In the genomic region with DNA sequence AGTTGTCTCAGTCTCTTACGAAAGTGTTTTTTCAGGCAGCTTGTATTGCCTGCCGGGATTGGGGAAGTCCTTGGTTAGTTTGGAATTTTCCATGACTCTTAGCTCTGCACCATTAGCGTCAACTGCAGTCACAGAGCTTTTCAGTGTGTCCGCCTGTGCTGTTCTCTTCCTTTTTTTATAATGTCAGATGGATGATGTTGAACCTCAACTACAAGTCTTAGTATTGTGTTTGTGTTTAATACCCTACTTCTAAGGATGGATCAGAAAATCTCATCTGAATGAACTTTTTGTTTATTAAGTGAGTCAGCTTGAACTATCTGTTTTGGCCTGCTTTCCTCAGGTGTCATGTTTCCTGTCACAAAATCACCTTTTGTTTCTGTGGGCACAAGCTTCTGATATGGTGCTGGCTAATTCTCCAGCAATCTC, we compare ENCODE assay signal across 8 cellular contexts. TPM values are rescaled to one million over a fixed set of nuclear protein-coding genes. Genes with fewer than 3 reads are reported as not detected.
DNase-seq lines count a peak whose midpoint lies in the region; ATAC-seq and TF ChIP-seq lines count a peak whose summit lies in the region.

No MANE protein-coding gene starts in this region.

- H3K36me3 Mint-ChIP-seq in activated T-cell treated with anti-CD3 and anti-CD28 coated beads, Interleukin-2, amount 50 U/mL, for 72 hours (ENCODE audit: insufficient read depth in 2 of 2): peaks cover 2 to 10% of the 10 kb centered on the region in 2 donors

- intact Hi-C loops in Right ventricle myocardium superior (cut with DNase I): loop anchor here (10.0 kb wide), 1 partner anchor 128 kb away; a partner anchor contains a TSS

- peak overlapping the region; percentile 86 for H3K27ac Mint-ChIP-seq in activated T-cell treated with anti-CD3 and anti-CD28 coated beads, Interleukin-2, amount 50 U/mL, for 72 hours

- H3K4me3 ChIP-seq in HEK293 (ENCODE audit: low read depth, low read length): no peak overlapping the region

- no peaks in the 10 kb centered on the region for H3K9me3 Mint-ChIP-seq in activated T-cell treated with anti-CD3 and anti-CD28 coated beads, Interleukin-2, amount 50 U/mL, for 72 hours

- peaks cover 9% of the 10 kb centered on the region for H3K4me1 ChIP-seq in HEK293 (ENCODE audit: control insufficient read depth, insufficient read depth, low read length)

- TF ChIP-seq CTCF in HEK293 (tag by site-specific recombination; IDR thresholded peaks at IDR 0.05): no peak

- no peak for DNase-seq in activated T-cell treated with anti-CD3 and anti-CD28 coated beads, Interleukin-2, amount 50 U/mL, for 72 hours
- DNase-seq in Right ventricle myocardium superior (no peak), renal cortical epithelial cell (ENCODE audit: low read depth) (peak; percentile 88), NCI-H2171 (lab: John Stamatoyannopoulos, UW) (no peak), 8988T (no peak), GM03348 (ENCODE audit: low spot score) (no peak)

- peak; percentile 44 to 52 for ATAC-seq in activated T-cell treated with anti-CD3 and anti-CD28 coated beads, Interleukin-2, amount 50 U/mL, for 72 hours (replicated peaks in 1 of 2)
- peak; percentile 84 for ATAC-seq in Right ventricle myocardium superior (ENCODE audit: poor library complexity)
- ATAC-seq in HG03432 (IDR thresholded peaks at IDR 0.05; ENCODE audit: unreplicated experiment): no peak

- CTCF ChIA-PET in HEK293 (lab: Yijun Ruan, JAX): interaction anchor here (0.6 kb wide), 4 partner anchors 31 to 1958 kb away, joined by 3 to 5 read pairs (median 3); no protein-coding TSS in a partner anchor

- peaks cover 3 to 17% of the 10 kb centered on the region in 2 experiments; a peak in 2 of 3 replicates for H3K36me3 ChIP-seq in HEK293 (ENCODE audit: control insufficient read depth in 2 of 2, insufficient read depth in 1 of 2, low read length in 2 of 2)

- no peak overlapping the region for H3K27ac ChIP-seq in HEK293 (ENCODE audit: extremely low read depth, low read depth, low read length)

- H3K4me1 Mint-ChIP-seq in activated T-cell treated with anti-CD3 and anti-CD28 coated beads, Interleukin-2, amount 50 U/mL, for 72 hours (ENCODE audit: low read depth): peaks cover 66% of the 10 kb centered on the region

- peak overlapping the region; percentile 4 to 45 for H3K4me3 Mint-ChIP-seq in activated T-cell treated with anti-CD3 and anti-CD28 coated beads, Interleukin-2, amount 50 U/mL, for 72 hours

- no peaks in the 10 kb centered on the region for H3K9me3 ChIP-seq in HEK293 (ENCODE audit: control insufficient read depth, insufficient read depth, low read depth, low read length)

- no peaks in the 10 kb centered on the region for H3K27me3 Mint-ChIP-seq in activated T-cell treated with anti-CD3 and anti-CD28 coated beads, Interleukin-2, amount 50 U/mL, for 72 hours (ENCODE audit: low read depth)

- POLR2A ChIA-PET in HEK293 (lab: Yijun Ruan, JAX): interaction anchor here (1.2 kb wide), 1 partner anchor 33 kb away, joined by 6 read pairs; a partner anchor contains a TSS

TF ChIP-seq in HEK293, 187 proteins besides CTCF, POLR2A, EP300 and RAD21:
- peak; percentile 59 for TF ChIP-seq ZNF335 (tag by site-specific recombination; conservative IDR thresholded peaks at IDR 0.05)
- no peak for TF ChIP-seq ZNF837 (tag by site-specific recombination; IDR thresholded peaks at IDR 0.05)
- no peak for TF ChIP-seq ZNF623 (tag by site-specific recombination; IDR thresholded peaks at IDR 0.05)
- TF ChIP-seq, protein P1, sequence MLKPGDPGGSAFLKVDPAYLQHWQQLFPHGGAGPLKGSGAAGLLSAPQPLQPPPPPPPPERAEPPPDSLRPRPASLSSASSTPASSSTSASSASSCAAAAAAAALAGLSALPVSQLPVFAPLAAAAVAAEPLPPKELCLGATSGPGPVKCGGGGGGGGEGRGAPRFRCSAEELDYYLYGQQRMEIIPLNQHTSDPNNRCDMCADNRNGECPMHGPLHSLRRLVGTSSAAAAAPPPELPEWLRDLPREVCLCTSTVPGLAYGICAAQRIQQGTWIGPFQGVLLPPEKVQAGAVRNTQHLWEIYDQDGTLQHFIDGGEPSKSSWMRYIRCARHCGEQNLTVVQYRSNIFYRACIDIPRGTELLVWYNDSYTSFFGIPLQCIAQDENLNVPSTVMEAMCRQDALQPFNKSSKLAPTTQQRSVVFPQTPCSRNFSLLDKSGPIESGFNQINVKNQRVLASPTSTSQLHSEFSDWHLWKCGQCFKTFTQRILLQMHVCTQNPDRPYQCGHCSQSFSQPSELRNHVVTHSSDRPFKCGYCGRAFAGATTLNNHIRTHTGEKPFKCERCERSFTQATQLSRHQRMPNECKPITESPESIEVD (tag by site-specific recombination; IDR thresholded peaks at IDR 0.05): peak; percentile 53; the same call in 1 of the 2 replicates
- TF ChIP-seq, protein P2, sequence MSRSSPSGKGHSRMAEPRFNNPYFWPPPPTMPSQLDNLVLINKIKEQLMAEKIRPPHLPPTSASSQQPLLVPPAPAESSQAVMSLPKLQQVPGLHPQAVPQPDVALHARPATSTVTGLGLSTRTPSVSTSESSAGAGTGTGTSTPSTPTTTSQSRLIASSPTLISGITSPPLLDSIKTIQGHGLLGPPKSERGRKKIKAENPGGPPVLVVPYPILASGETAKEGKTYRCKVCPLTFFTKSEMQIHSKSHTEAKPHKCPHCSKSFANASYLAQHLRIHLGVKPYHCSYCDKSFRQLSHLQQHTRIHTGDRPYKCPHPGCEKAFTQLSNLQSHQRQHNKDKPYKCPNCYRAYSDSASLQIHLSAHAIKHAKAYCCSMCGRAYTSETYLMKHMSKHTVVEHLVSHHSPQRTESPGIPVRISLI (tag by site-specific recombination; IDR thresholded peaks at IDR 0.05): peak; percentile 39; the same call in 1 of the 2 replicates
- no peak for TF ChIP-seq RBAK (tag by site-specific recombination; IDR thresholded peaks at IDR 0.05)
- peak; percentile 64; the same call in 1 of the 2 replicates for TF ChIP-seq ZNF600 (tag by site-specific recombination; IDR thresholded peaks at IDR 0.05)
- TF ChIP-seq, protein P3, sequence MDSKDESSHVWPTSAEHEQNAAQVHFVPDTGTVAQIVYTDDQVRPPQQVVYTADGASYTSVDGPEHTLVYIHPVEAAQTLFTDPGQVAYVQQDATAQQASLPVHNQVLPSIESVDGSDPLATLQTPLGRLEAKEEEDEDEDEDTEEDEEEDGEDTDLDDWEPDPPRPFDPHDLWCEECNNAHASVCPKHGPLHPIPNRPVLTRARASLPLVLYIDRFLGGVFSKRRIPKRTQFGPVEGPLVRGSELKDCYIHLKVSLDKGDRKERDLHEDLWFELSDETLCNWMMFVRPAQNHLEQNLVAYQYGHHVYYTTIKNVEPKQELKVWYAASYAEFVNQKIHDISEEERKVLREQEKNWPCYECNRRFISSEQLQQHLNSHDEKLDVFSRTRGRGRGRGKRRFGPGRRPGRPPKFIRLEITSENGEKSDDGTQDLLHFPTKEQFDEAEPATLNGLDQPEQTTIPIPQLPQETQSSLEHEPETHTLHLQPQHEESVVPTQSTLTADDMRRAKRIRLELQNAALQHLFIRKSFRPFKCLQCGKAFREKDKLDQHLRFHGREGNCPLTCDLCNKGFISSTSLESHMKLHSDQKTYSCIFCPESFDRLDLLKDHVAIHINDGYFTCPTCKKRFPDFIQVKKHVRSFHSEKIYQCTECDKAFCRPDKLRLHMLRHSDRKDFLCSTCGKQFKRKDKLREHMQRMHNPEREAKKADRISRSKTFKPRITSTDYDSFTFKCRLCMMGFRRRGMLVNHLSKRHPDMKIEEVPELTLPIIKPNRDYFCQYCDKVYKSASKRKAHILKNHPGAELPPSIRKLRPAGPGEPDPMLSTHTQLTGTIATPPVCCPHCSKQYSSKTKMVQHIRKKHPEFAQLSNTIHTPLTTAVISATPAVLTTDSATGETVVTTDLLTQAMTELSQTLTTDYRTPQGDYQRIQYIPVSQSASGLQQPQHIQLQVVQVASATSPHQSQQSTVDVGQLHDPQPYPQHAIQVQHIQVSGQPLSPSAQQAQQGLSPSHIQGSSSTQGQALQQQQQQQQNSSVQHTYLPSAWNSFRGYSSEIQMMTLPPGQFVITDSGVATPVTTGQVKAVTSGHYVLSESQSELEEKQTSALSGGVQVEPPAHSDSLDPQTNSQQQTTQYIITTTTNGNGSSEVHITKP (tag by site-specific recombination; IDR thresholded peaks at IDR 0.05): peak; percentile 82
- TF ChIP-seq TCF7L2 (IDR thresholded peaks at IDR 0.05; ENCODE audit: borderline replicate concordance, low read depth, low read length): no peak
- TF ChIP-seq, protein P4, sequence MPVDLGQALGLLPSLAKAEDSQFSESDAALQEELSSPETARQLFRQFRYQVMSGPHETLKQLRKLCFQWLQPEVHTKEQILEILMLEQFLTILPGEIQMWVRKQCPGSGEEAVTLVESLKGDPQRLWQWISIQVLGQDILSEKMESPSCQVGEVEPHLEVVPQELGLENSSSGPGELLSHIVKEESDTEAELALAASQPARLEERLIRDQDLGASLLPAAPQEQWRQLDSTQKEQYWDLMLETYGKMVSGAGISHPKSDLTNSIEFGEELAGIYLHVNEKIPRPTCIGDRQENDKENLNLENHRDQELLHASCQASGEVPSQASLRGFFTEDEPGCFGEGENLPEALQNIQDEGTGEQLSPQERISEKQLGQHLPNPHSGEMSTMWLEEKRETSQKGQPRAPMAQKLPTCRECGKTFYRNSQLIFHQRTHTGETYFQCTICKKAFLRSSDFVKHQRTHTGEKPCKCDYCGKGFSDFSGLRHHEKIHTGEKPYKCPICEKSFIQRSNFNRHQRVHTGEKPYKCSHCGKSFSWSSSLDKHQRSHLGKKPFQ (tag by site-specific recombination; IDR thresholded peaks at IDR 0.05): no peak
- TF ChIP-seq ZNF629 (tag by site-specific recombination; IDR thresholded peaks at IDR 0.05): peak; percentile 29; the same call in 1 of the 2 replicates

RNA-seq across cellular contexts. Expression of a gene that starts 33.1 kb away (rescaled TPM):
- total RNA-seq in activated T-cell treated with anti-CD3 and anti-CD28 coated beads, Interleukin-2, amount 50 U/mL, for 72 hours: 100 to 1,000 TPM; 105 to 117 TPM
- total RNA-seq in Right ventricle myocardium superior (187 TPM), renal cortical epithelial cell (282 and 284 TPM in 2 replicates)

RNA-seq across cellular contexts. Expression of a gene that starts 39.5 kb away (rescaled TPM):
- 10 to 100 TPM; 33.1 to 35.8 TPM for total RNA-seq in activated T-cell treated with anti-CD3 and anti-CD28 coated beads, Interleukin-2, amount 50 U/mL, for 72 hours
- 23.9 TPM for total RNA-seq in Right ventricle myocardium superior
- 8.0 and 22.9 TPM in 2 replicates for total RNA-seq in renal cortical epithelial cell

RNA-seq across cellular contexts. Expression of a gene that starts 57.4 kb away (rescaled TPM):
- total RNA-seq in activated T-cell treated with anti-CD3 and anti-CD28 coated beads, Interleukin-2, amount 50 U/mL, for 72 hours: 10 to 100 TPM; 33.6 to 34.6 TPM
- total RNA-seq in Right ventricle myocardium superior: 22.8 TPM
- 36.0 and 53.5 TPM in 2 replicates for total RNA-seq in renal cortical epithelial cell
